ENCODE assay signal across 8 cellular contexts in genomic region chr7:13990319-13990983, GRCh38. TPM values are rescaled to one million over a fixed set of nuclear protein-coding genes. Genes with fewer than 3 reads are reported as not detected.
A peak's percentile ranks its signal among the peaks of the same experiment; 100 is the strongest.
DNase-seq lines count a peak whose midpoint lies in the region; ATAC-seq, FAIRE-seq and TF ChIP-seq lines count a peak whose summit lies in the region.

No MANE protein-coding gene starts in this region.

- H3K9ac ChIP-seq in KMS-11: peak overlapping the region; percentile 66
- peak overlapping the region; percentile 71 to 79 (median 78) for H3K9ac ChIP-seq in skeletal muscle tissue (ENCODE audit: low read depth in 1 of 3, low read length in 3 of 3)

- H2AFZ ChIP-seq in KMS-11 (ENCODE audit: low read depth): peak overlapping the region; percentile 95

- H3K27me3 ChIP-seq in KMS-11 (ENCODE audit: insufficient read depth, low read depth) (no peaks in the 10 kb centered on the region), bronchial epithelial cell (ENCODE audit: control insufficient read depth, insufficient read depth, low read length) (no peaks in the 10 kb centered on the region), skeletal muscle tissue (ENCODE audit: control insufficient read depth in 3 of 3, insufficient read depth in 3 of 3, low read length in 3 of 3) (peaks cover 0 to 3% (median 2%) of the 10 kb centered on the region in 3 donors)

- no peaks in the 10 kb centered on the region for H4K20me1 ChIP-seq in KMS-11 (ENCODE audit: insufficient read depth)

- H3K36me3 ChIP-seq in KMS-11 (ENCODE audit: insufficient read depth) (no peaks in the 10 kb centered on the region), bronchial epithelial cell (ENCODE audit: control insufficient read depth, insufficient read depth, low read length) (no peaks in the 10 kb centered on the region), skeletal muscle tissue (ENCODE audit: control insufficient read depth in 3 of 3, insufficient read depth in 3 of 3, low read length in 3 of 3) (no peaks in the 10 kb centered on the region)

- ATAC-seq in GM21723 (IDR thresholded peaks at IDR 0.05; ENCODE audit: unreplicated experiment): peak; percentile 70

- no peaks in the 10 kb centered on the region for H3K9me3 ChIP-seq in skeletal muscle tissue (ENCODE audit: control insufficient read depth in 3 of 3, low read length in 3 of 3)

- TF ChIP-seq CTCF in KMS-11 (conservative IDR thresholded peaks at IDR 0.05; ENCODE audit: low read depth, low read length): no peak
- TF ChIP-seq CTCF in bronchial epithelial cell (IDR thresholded peaks at IDR 0.05; ENCODE audit: insufficient read depth, low read length, severe bottlenecking): no peak

- H3K79me2 ChIP-seq in KMS-11 (ENCODE audit: insufficient read depth, low read depth): no peaks in the 10 kb centered on the region

- no peak for FAIRE-seq in bronchial epithelial cell (lab: Jason Lieb, UNC)

- H3K4me1 ChIP-seq in KMS-11 (ENCODE audit: low read depth, poor library complexity, severe bottlenecking) (peaks cover 21% of the 10 kb centered on the region), skeletal muscle tissue (ENCODE audit: control insufficient read depth in 3 of 3, insufficient read depth in 3 of 3, low read length in 3 of 3) (peaks cover 8 to 18% (median 15%) of the 10 kb centered on the region in 3 donors)

- peak overlapping the region; percentile 83 for H3K4me2 ChIP-seq in KMS-11

- H3K27ac ChIP-seq in KMS-11: peak overlapping the region; percentile 79
- H3K27ac ChIP-seq in skeletal muscle tissue (ENCODE audit: low read depth, low read length): peak overlapping the region; percentile 87

- DNase-seq in DMS79 (lab: John Stamatoyannopoulos, UW): peak; percentile 76
- DNase-seq in RKO (ENCODE audit: low spot score): peak; percentile 84
- DNase-seq in bronchial epithelial cell (ENCODE audit: low read depth): peak; percentile 16
- peak; percentile 55 for DNase-seq in iPS-NIHi11 (ENCODE audit: low spot score)
- DNase-seq in ureter (ENCODE audit: low spot score): no peak

- H3K4me3 ChIP-seq in KMS-11 (IDR thresholded peaks at IDR 0.05; ENCODE audit: insufficient read depth, low read depth, low read length) (no peak overlapping the region), bronchial epithelial cell (ENCODE audit: low read depth, low read length) (peak overlapping the region; percentile 58), skeletal muscle tissue (ENCODE audit: low read length in 3 of 3) (peak overlapping the region; percentile 84 to 87 (median 85))

RNA-seq across cellular contexts. Expression of gene ETV1, which starts 1.0 kb away (rescaled TPM):
- total RNA-seq in bronchial epithelial cell (0.13 and 0.26 TPM in 2 replicates), skeletal muscle tissue (6.3 TPM), ureter (8.5 TPM)
